31 cellular contexts compared by ENCODE assay signal in the genomic region with DNA sequence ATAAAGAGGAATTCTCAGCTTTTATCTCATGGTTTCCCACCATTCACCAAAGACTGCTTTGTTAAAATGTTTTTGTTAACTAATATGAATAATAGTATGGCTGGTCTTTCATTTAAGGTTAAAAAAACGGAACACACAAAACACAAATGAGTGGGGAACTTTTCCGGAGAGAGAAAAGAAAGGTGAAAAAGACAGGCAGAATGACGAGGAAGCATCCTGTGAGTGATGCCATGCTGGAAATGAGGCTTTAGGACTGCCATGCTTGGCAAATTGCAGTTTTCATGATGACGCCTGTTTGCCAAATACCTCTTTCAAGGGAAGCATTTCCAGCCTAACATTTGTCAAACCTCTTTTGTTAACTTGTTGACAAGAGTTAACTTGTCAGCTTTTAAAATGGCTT.
"Had no signal": no experiment of that assay in that cellular context is flagged by ENCODE, and none has a peak within 500 bp of the region (broad histone marks: within the 10 kb centered on the region; RNA-seq: fewer than 3 reads in every experiment).

No MANE protein-coding gene starts in this region.

- H3K9me3 ChIP-seq: ovary, psoas muscle, right lobe of liver, sigmoid colon, suprapubic skin, testis, tibial artery, transverse colon, upper lobe of left lung, vagina had no signal

- H3K79me2 ChIP-seq: parathyroid adenoma had no signal

- H3K4me3 ChIP-seq: neural progenitor cell, ovary, psoas muscle, right lobe of liver, sigmoid colon, suprapubic skin, testis, tibial artery, transverse colon, upper lobe of left lung, vagina had no signal

- H3K27me3 ChIP-seq: neural progenitor cell, ovary, right lobe of liver, sigmoid colon, suprapubic skin, testis, tibial artery, transverse colon, upper lobe of left lung, vagina had no signal

- H3K4me1 Mint-ChIP-seq: neural progenitor cell; stimulated activated memory B cell treated with anti-CD40 and anti-IgM and Interleukin-4, amounts not matched to agents 10 μg/mL and 1 μg/mL and 100 μg/mL, for 72 hours; stimulated activated naive CD8-positive, alpha-beta T cell treated with anti-CD3 and anti-CD28 coated beads, Interleukin-15, amount 100 ng/mL, for 72 hours had no signal

- H3K27me3 Mint-ChIP-seq: naive thymus-derived CD8-positive, alpha-beta T cell; natural killer cell treated with Interleukin-12 subunit alpha and Interleukin-12 subunit beta and Interleukin-15 and Interleukin-18, amount 100 ng/mL, for 72 hours; progenitor cell of endocrine pancreas; stimulated activated memory B cell treated with anti-CD40 and anti-IgM and Interleukin-4, amounts not matched to agents 10 μg/mL and 1 μg/mL and 100 μg/mL, for 72 hours; stimulated activated naive CD8-positive, alpha-beta T cell treated with anti-CD3 and anti-CD28 coated beads, Interleukin-15, amount 100 ng/mL, for 72 hours had no signal

- H3K4me2 ChIP-seq: neural progenitor cell had no signal

- H3K27ac ChIP-seq: neural progenitor cell, ovary, parathyroid adenoma, psoas muscle, right lobe of liver, sigmoid colon, suprapubic skin, testis, tibial artery, transverse colon, upper lobe of left lung, vagina had no signal

- H2AFZ ChIP-seq: neural progenitor cell, parathyroid adenoma had no signal

- DNase-seq: naive thymus-derived CD8-positive, alpha-beta T cell; nephron progenitor cell; occipital lobe; ovary; posterior cingulate gyrus; psoas muscle; right cardiac atrium; right lobe of liver; sigmoid colon; small intestine; stimulated activated CD4-positive, alpha-beta T cell treated with anti-CD3 and anti-CD28 coated beads, Interleukin-15, amount 100 ng/mL, for 24 hours; stimulated activated CD4-positive, alpha-beta T cell treated with anti-CD3 and anti-CD28 coated beads, Interleukin-2, amount 100 ng/mL, for 24 hours; stimulated activated CD4-positive, alpha-beta T cell treated with anti-CD3 and anti-CD28 coated beads, Interleukin-2, amount 100 ng/mL, for 48 hours; stimulated activated CD4-positive, alpha-beta T cell treated with anti-CD3 and anti-CD28 coated beads, Interleukin-4, amount 100 ng/mL, for 4 hours; stimulated activated CD8-positive, alpha-beta memory T cell treated with anti-CD3 and anti-CD28 coated beads, Interleukin-4, amount 100 ng/mL, for 48 hours; stimulated activated naive CD4-positive, alpha-beta T cell; stimulated activated naive CD8-positive, alpha-beta T cell treated with anti-CD3 and anti-CD28 coated beads, Interleukin-15, amount 100 ng/mL, for 72 hours; stimulated activated naive CD8-positive, alpha-beta T cell treated with anti-CD3 and anti-CD28 coated beads, Interleukin-15, Interleukin-2, amounts not matched to agents 100 U/mL and 50 U/mL, for 24 hours; substantia nigra; testis; tibial artery; transverse colon; upper lobe of left lung had no signal

- H3K9me3 Mint-ChIP-seq: naive thymus-derived CD8-positive, alpha-beta T cell; natural killer cell treated with Interleukin-12 subunit alpha and Interleukin-12 subunit beta and Interleukin-15 and Interleukin-18, amount 100 ng/mL, for 72 hours; nephron progenitor cell; neural progenitor cell; stimulated activated memory B cell treated with anti-CD40 and anti-IgM and Interleukin-4, amounts not matched to agents 10 μg/mL and 1 μg/mL and 100 μg/mL, for 72 hours; stimulated activated naive CD8-positive, alpha-beta T cell treated with anti-CD3 and anti-CD28 coated beads, Interleukin-15, amount 100 ng/mL, for 72 hours had no signal

- H3K9ac ChIP-seq: neural progenitor cell, parathyroid adenoma had no signal

- FAIRE-seq: small intestine, urothelium cell line had no signal

- H3K27ac Mint-ChIP-seq: naive thymus-derived CD8-positive, alpha-beta T cell; natural killer cell treated with Interleukin-12 subunit alpha and Interleukin-12 subunit beta and Interleukin-15 and Interleukin-18, amount 100 ng/mL, for 72 hours; neural progenitor cell; progenitor cell of endocrine pancreas; stimulated activated memory B cell treated with anti-CD40 and anti-IgM and Interleukin-4, amounts not matched to agents 10 μg/mL and 1 μg/mL and 100 μg/mL, for 72 hours; stimulated activated naive CD8-positive, alpha-beta T cell treated with anti-CD3 and anti-CD28 coated beads, Interleukin-15, amount 100 ng/mL, for 72 hours had no signal

- H3K36me3 ChIP-seq: neural progenitor cell, ovary, right lobe of liver, vagina had no signal

- ATAC-seq: naive thymus-derived CD8-positive, alpha-beta T cell; natural killer cell treated with Interleukin-12 subunit alpha and Interleukin-12 subunit beta and Interleukin-15 and Interleukin-18, amount 100 ng/mL, for 72 hours; psoas muscle; right cardiac atrium; right lobe of liver; stimulated activated memory B cell treated with anti-CD40 and anti-IgM and Interleukin-4, amounts not matched to agents 10 μg/mL and 1 μg/mL and 100 μg/mL, for 72 hours; stimulated activated naive CD8-positive, alpha-beta T cell treated with anti-CD3 and anti-CD28 coated beads, Interleukin-15, amount 100 ng/mL, for 72 hours; stimulated activated naive CD8-positive, alpha-beta T cell treated with anti-CD3 and anti-CD28 coated beads, Interleukin-15, Interleukin-2, amounts not matched to agents 100 U/mL and 50 U/mL, for 24 hours had no signal

- H3K4me3 Mint-ChIP-seq: naive thymus-derived CD8-positive, alpha-beta T cell; natural killer cell treated with Interleukin-12 subunit alpha and Interleukin-12 subunit beta and Interleukin-15 and Interleukin-18, amount 100 ng/mL, for 72 hours; nephron progenitor cell; neural progenitor cell; stimulated activated memory B cell treated with anti-CD40 and anti-IgM and Interleukin-4, amounts not matched to agents 10 μg/mL and 1 μg/mL and 100 μg/mL, for 72 hours; stimulated activated naive CD8-positive, alpha-beta T cell treated with anti-CD3 and anti-CD28 coated beads, Interleukin-15, amount 100 ng/mL, for 72 hours had no signal

- H3K4me1 ChIP-seq: neural progenitor cell, parathyroid adenoma, psoas muscle, right lobe of liver, sigmoid colon, suprapubic skin, testis, tibial artery, transverse colon, upper lobe of left lung, vagina had no signal

- H3K36me3 Mint-ChIP-seq: neural progenitor cell had no signal
